ENCODE assay signal across 1 cellular context in the genomic region with DNA sequence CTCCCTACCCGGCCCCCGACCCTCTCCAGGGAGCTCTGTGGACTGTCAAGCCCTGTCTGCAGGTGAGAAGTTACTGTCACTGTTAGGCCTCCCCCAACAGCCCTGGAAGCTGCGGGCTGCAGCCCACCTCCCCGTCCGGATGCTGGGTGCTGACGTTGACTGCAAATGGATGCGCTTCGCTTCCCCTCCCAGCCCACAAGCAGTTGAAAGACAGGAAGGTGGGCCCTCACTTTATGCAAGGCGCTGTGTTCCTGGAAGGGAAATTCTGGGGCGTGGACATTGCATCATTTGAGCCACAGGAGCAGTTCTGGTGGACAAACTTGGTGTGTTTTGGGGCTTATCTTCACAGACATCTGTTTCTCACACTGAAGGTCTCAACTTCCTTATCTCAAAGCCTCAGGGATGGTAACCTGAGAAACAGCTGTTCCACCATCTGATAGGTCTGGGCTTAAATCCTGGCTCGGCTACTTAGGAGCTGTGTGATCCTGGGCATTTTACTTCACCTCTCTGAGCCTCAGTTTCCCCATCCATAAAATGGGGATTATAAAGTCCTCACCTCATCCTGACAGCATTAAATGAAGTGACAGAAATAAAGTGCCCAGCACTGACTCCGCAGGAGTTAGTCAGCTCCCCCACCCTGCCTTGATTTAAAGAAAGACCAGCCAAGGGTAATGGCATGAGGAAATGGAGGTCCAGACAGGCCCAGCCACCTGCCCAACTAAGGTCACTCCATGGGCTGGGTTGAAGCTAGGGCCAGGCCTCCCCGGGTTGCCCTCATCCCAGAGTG.
TF ChIP-seq lines count a peak whose summit lies in the region.

No MANE protein-coding gene starts in this region.

TF ChIP-seq in K562, 482 proteins besides CTCF, POLR2A, EP300 and RAD21 (continued from another document and continues in another):
- TF ChIP-seq, protein P1, sequence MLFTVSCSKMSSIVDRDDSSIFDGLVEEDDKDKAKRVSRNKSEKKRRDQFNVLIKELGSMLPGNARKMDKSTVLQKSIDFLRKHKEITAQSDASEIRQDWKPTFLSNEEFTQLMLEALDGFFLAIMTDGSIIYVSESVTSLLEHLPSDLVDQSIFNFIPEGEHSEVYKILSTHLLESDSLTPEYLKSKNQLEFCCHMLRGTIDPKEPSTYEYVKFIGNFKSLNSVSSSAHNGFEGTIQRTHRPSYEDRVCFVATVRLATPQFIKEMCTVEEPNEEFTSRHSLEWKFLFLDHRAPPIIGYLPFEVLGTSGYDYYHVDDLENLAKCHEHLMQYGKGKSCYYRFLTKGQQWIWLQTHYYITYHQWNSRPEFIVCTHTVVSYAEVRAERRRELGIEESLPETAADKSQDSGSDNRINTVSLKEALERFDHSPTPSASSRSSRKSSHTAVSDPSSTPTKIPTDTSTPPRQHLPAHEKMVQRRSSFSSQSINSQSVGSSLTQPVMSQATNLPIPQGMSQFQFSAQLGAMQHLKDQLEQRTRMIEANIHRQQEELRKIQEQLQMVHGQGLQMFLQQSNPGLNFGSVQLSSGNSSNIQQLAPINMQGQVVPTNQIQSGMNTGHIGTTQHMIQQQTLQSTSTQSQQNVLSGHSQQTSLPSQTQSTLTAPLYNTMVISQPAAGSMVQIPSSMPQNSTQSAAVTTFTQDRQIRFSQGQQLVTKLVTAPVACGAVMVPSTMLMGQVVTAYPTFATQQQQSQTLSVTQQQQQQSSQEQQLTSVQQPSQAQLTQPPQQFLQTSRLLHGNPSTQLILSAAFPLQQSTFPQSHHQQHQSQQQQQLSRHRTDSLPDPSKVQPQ (CRISPR knock-in tag; IDR thresholded peaks at IDR 0.05; ENCODE audit: borderline replicate concordance) = no peak
- TF ChIP-seq TARDBP (IDR thresholded peaks at IDR 0.05) (peak; percentile 97), HMGN3 (IDR thresholded peaks at IDR 0.05; ENCODE audit: borderline replicate concordance, extremely low read depth, insufficient read length, low read depth, low read length) (peak; percentile 95), NR2C1 (IDR thresholded peaks at IDR 0.05) (peak; percentile 51; the same call in 1 of the 2 replicates), NR2C1 (tag; IDR thresholded peaks at IDR 0.05) (peak; percentile 88), HDAC6 (IDR thresholded peaks at IDR 0.05; ENCODE audit: low read depth, low read length) (no peak), SMARCE1 (IDR thresholded peaks at IDR 0.05) (peak; percentile 99), MCM7 (IDR thresholded peaks at IDR 0.05) (0 out of 4 replicates have a peak, but pooled peaks of 1 of the 2 experiments have one; percentile 12), HDAC1 (IDR thresholded peaks at IDR 0.05) (peak; percentile 85 to 98; a peak in 3 of 4 replicates), KDM2B (CRISPR knock-in tag; IDR thresholded peaks at IDR 0.05) (0 out of 2 replicates have a peak, but pooled peaks have one; percentile 24), BRCA1 (IDR thresholded peaks at IDR 0.05) (no peak), BRCA1 (CRISPR knock-in tag; IDR thresholded peaks at IDR 0.05) (no peak), CBX2 (IDR thresholded peaks at IDR 0.05; ENCODE audit: insufficient read depth, low read length, poor library complexity, severe bottlenecking) (no peak), SRSF3 (IDR thresholded peaks at IDR 0.05; ENCODE audit: insufficient read depth, low read length) (no peak), ETS2 (tag; IDR thresholded peaks at IDR 0.05; ENCODE audit: borderline replicate concordance, poor library complexity, severe bottlenecking) (no peak), SOX6 (IDR thresholded peaks at IDR 0.05) (peak; percentile 99), HSF4 (CRISPR knock-in tag; IDR thresholded peaks at IDR 0.05; ENCODE audit: borderline replicate concordance) (peak; percentile 50; the same call in 1 of the 2 replicates), NCOA1 (IDR thresholded peaks at IDR 0.05; ENCODE audit: low read depth) (peak; percentile 95), ZNF324 (CRISPR knock-in tag; IDR thresholded peaks at IDR 0.05) (no peak), L3MBTL2 (IDR thresholded peaks at IDR 0.05) (peak; percentile 70), ZNF134 (CRISPR knock-in tag; conservative IDR thresholded peaks at IDR 0.05) (0 out of 2 replicates have a peak, but pooled peaks have one; percentile 39), ZNF23 (CRISPR knock-in tag; IDR thresholded peaks at IDR 0.05) (no peak), ZNF507 (tag; conservative IDR thresholded peaks at IDR 0.05) (no peak), SMAD3 (CRISPR knock-in tag; conservative IDR thresholded peaks at IDR 0.05) (peak; percentile 93)
- TF ChIP-seq, protein P2, sequence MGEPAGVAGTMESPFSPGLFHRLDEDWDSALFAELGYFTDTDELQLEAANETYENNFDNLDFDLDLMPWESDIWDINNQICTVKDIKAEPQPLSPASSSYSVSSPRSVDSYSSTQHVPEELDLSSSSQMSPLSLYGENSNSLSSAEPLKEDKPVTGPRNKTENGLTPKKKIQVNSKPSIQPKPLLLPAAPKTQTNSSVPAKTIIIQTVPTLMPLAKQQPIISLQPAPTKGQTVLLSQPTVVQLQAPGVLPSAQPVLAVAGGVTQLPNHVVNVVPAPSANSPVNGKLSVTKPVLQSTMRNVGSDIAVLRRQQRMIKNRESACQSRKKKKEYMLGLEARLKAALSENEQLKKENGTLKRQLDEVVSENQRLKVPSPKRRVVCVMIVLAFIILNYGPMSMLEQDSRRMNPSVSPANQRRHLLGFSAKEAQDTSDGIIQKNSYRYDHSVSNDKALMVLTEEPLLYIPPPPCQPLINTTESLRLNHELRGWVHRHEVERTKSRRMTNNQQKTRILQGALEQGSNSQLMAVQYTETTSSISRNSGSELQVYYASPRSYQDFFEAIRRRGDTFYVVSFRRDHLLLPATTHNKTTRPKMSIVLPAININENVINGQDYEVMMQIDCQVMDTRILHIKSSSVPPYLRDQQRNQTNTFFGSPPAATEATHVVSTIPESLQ (CRISPR knock-in tag; IDR thresholded peaks at IDR 0.05) = no peak
- TF ChIP-seq, protein P3, sequence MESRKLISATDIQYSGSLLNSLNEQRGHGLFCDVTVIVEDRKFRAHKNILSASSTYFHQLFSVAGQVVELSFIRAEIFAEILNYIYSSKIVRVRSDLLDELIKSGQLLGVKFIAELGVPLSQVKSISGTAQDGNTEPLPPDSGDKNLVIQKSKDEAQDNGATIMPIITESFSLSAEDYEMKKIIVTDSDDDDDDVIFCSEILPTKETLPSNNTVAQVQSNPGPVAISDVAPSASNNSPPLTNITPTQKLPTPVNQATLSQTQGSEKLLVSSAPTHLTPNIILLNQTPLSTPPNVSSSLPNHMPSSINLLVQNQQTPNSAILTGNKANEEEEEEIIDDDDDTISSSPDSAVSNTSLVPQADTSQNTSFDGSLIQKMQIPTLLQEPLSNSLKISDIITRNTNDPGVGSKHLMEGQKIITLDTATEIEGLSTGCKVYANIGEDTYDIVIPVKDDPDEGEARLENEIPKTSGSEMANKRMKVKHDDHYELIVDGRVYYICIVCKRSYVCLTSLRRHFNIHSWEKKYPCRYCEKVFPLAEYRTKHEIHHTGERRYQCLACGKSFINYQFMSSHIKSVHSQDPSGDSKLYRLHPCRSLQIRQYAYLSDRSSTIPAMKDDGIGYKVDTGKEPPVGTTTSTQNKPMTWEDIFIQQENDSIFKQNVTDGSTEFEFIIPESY (CRISPR knock-in tag; IDR thresholded peaks at IDR 0.05) = no peak
- TF ChIP-seq, protein P4, sequence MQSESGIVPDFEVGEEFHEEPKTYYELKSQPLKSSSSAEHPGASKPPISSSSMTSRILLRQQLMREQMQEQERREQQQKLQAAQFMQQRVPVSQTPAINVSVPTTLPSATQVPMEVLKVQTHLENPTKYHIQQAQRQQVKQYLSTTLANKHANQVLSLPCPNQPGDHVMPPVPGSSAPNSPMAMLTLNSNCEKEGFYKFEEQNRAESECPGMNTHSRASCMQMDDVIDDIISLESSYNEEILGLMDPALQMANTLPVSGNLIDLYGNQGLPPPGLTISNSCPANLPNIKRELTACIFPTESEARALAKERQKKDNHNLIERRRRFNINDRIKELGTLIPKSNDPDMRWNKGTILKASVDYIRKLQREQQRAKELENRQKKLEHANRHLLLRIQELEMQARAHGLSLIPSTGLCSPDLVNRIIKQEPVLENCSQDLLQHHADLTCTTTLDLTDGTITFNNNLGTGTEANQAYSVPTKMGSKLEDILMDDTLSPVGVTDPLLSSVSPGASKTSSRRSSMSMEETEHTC (IDR thresholded peaks at IDR 0.05) = peak; percentile 66; the same call in 1 of the 2 replicates
- TF ChIP-seq, protein P5, sequence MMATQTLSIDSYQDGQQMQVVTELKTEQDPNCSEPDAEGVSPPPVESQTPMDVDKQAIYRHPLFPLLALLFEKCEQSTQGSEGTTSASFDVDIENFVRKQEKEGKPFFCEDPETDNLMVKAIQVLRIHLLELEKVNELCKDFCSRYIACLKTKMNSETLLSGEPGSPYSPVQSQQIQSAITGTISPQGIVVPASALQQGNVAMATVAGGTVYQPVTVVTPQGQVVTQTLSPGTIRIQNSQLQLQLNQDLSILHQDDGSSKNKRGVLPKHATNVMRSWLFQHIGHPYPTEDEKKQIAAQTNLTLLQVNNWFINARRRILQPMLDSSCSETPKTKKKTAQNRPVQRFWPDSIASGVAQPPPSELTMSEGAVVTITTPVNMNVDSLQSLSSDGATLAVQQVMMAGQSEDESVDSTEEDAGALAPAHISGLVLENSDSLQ (IDR thresholded peaks at IDR 0.05) = peak; percentile 90
- TF ChIP-seq, protein P6, sequence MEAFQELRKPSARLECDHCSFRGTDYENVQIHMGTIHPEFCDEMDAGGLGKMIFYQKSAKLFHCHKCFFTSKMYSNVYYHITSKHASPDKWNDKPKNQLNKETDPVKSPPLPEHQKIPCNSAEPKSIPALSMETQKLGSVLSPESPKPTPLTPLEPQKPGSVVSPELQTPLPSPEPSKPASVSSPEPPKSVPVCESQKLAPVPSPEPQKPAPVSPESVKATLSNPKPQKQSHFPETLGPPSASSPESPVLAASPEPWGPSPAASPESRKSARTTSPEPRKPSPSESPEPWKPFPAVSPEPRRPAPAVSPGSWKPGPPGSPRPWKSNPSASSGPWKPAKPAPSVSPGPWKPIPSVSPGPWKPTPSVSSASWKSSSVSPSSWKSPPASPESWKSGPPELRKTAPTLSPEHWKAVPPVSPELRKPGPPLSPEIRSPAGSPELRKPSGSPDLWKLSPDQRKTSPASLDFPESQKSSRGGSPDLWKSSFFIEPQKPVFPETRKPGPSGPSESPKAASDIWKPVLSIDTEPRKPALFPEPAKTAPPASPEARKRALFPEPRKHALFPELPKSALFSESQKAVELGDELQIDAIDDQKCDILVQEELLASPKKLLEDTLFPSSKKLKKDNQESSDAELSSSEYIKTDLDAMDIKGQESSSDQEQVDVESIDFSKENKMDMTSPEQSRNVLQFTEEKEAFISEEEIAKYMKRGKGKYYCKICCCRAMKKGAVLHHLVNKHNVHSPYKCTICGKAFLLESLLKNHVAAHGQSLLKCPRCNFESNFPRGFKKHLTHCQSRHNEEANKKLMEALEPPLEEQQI (IDR thresholded peaks at IDR 0.05) = peak; percentile 95
- TF ChIP-seq, protein P7, sequence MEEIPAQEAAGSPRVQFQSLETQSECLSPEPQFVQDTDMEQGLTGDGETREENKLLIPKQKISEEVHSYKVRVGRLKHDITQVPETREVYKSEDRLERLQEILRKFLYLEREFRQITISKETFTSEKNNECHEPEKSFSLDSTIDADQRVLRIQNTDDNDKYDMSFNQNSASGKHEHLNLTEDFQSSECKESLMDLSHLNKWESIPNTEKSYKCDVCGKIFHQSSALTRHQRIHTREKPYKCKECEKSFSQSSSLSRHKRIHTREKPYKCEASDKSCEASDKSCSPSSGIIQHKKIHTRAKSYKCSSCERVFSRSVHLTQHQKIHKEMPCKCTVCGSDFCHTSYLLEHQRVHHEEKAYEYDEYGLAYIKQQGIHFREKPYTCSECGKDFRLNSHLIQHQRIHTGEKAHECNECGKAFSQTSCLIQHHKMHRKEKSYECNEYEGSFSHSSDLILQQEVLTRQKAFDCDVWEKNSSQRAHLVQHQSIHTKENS (CRISPR knock-in tag; IDR thresholded peaks at IDR 0.05) = no peak
- TF ChIP-seq, protein P8, sequence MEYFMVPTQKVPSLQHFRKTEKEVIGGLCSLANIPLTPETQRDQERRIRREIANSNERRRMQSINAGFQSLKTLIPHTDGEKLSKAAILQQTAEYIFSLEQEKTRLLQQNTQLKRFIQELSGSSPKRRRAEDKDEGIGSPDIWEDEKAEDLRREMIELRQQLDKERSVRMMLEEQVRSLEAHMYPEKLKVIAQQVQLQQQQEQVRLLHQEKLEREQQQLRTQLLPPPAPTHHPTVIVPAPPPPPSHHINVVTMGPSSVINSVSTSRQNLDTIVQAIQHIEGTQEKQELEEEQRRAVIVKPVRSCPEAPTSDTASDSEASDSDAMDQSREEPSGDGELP (CRISPR knock-in tag; IDR thresholded peaks at IDR 0.05; ENCODE audit: borderline replicate concordance) = peak; percentile 100
